8 cellular contexts compared by ENCODE assay signal in genomic region chr12:14768823-14769405, GRCh38. TPM values are rescaled to one million over a fixed set of nuclear protein-coding genes. Genes with fewer than 3 reads are reported as not detected.
A peak's percentile ranks its signal among the peaks of the same experiment; 100 is the strongest.
DNase-seq lines count a peak whose midpoint lies in the region; ATAC-seq and TF ChIP-seq lines count a peak whose summit lies in the region.

No MANE protein-coding gene starts in this region.

- DNase-seq in AG10803 (ENCODE audit: low read depth) (peak; percentile 22), MM.1S (no peak), iris pigment epithelial cell (ENCODE audit: low read depth) (peak; percentile 37), activated gamma-delta T cell treated with Interleukin-2 at 50 U/mL for 16 hours (no peak), NCI-H446 treated with DMSO at 0.1 percent for 48 hours (lab: John Stamatoyannopoulos, UW) (no peak)
- DNase-seq in activated naive CD8-positive, alpha-beta T cell treated with anti-CD3 and anti-CD28 coated beads for 36 hours, result peak; percentile 46
- peak; percentile 2 for DNase-seq in stimulated activated CD8-positive, alpha-beta memory T cell treated with anti-CD3 and anti-CD28 coated beads, Interleukin-15, amount 100 ng/mL, for 1 hour (ENCODE audit: low read depth)

- peak overlapping the region; percentile 91 for H3K4me3 Mint-ChIP-seq in activated naive CD8-positive, alpha-beta T cell treated with anti-CD3 and anti-CD28 coated beads for 36 hours

- no peaks in the 10 kb centered on the region for H3K27me3 ChIP-seq in MM.1S (replicated peaks; ENCODE audit: insufficient read depth, low read length)

- H3K79me2 ChIP-seq in MM.1S (ENCODE audit: low read length), result peaks cover 8% of the 10 kb centered on the region; the same call in 1 of the 2 replicates

- peaks cover 4% of the 10 kb centered on the region for H3K4me1 ChIP-seq in MM.1S (ENCODE audit: low read length)

- H3F3A ChIP-seq in MM.1S (ENCODE audit: insufficient read depth, low read length), result peaks cover 34% of the 10 kb centered on the region

- peak overlapping the region; percentile 97 for H3K27ac Mint-ChIP-seq in activated naive CD8-positive, alpha-beta T cell treated with anti-CD3 and anti-CD28 coated beads for 36 hours

- H3K27me3 Mint-ChIP-seq in activated naive CD8-positive, alpha-beta T cell treated with anti-CD3 and anti-CD28 coated beads for 36 hours, result peaks cover 7% of the 10 kb centered on the region

- H3K4me1 Mint-ChIP-seq in activated naive CD8-positive, alpha-beta T cell treated with anti-CD3 and anti-CD28 coated beads for 36 hours, result peaks cover 37% of the 10 kb centered on the region

- no peaks in the 10 kb centered on the region for H3K9me2 ChIP-seq in MM.1S (replicated peaks; ENCODE audit: insufficient read depth, low read length)

- H4K20me1 ChIP-seq in MM.1S (ENCODE audit: insufficient read depth, low read length), result no peaks in the 10 kb centered on the region

- peak overlapping the region; percentile 96 for H3K9ac ChIP-seq in MM.1S (ENCODE audit: low read length)

- H3K4me3 ChIP-seq in AG10803 (ENCODE audit: low read length) (peak overlapping the region; percentile 98), MM.1S (ENCODE audit: low read length) (peak overlapping the region; percentile 86)

- H3K9me3 Mint-ChIP-seq in activated naive CD8-positive, alpha-beta T cell treated with anti-CD3 and anti-CD28 coated beads for 36 hours, result peaks cover 14% of the 10 kb centered on the region

- peak overlapping the region; percentile 97; the same call in 1 of the 2 replicates for H3K27ac ChIP-seq in MM.1S (ENCODE audit: low read length)

- H3K36me3 ChIP-seq in MM.1S (replicated peaks; ENCODE audit: insufficient read depth, low read length), result no peaks in the 10 kb centered on the region

- H3K4me2 ChIP-seq in MM.1S (ENCODE audit: low read depth, low read length), result peak overlapping the region; percentile 91

- no peak for ATAC-seq in GM21381 (IDR thresholded peaks at IDR 0.05; ENCODE audit: unreplicated experiment)

- H3K9me3 ChIP-seq in MM.1S (replicated peaks; ENCODE audit: insufficient read depth, low read length), result no peaks in the 10 kb centered on the region

- TF ChIP-seq CTCF in AG10803 (conservative IDR thresholded peaks at IDR 0.05; ENCODE audit: low read length), result no peak
- TF ChIP-seq CTCF in MM.1S (IDR thresholded peaks at IDR 0.05; ENCODE audit: low read length), result no peak

- peaks cover 63% of the 10 kb centered on the region for H3K36me3 Mint-ChIP-seq in activated naive CD8-positive, alpha-beta T cell treated with anti-CD3 and anti-CD28 coated beads for 36 hours

- peak overlapping the region; percentile 80 for H2AFZ ChIP-seq in MM.1S (ENCODE audit: low read length)

RNA-seq across cellular contexts. Expression of gene WBP11, which starts 34.4 kb away (rescaled TPM):
- total RNA-seq in activated naive CD8-positive, alpha-beta T cell treated with anti-CD3 and anti-CD28 coated beads for 36 hours, result 100 to 1,000 TPM; 160 to 175 TPM

RNA-seq across cellular contexts. Expression of gene C12orf60, which starts 34.6 kb away (rescaled TPM):
- 1 to 10 TPM; 2.7 to 2.8 TPM for total RNA-seq in activated naive CD8-positive, alpha-beta T cell treated with anti-CD3 and anti-CD28 coated beads for 36 hours

RNA-seq across cellular contexts. Expression of gene SMCO3, which starts 45.1 kb away (rescaled TPM):
- total RNA-seq in activated naive CD8-positive, alpha-beta T cell treated with anti-CD3 and anti-CD28 coated beads for 36 hours, result not detected

Comparison
In these comparisons a context has a peak if more than half of its experiments do, and no peak if none do; other contexts are left out.
1. DNase-seq: peak in AG10803 (single experiment), activated naive CD8-positive, alpha-beta T cell treated with anti-CD3 and anti-CD28 coated beads for 36 hours (single experiment), iris pigment epithelial cell (single experiment) and stimulated activated CD8-positive, alpha-beta memory T cell treated with anti-CD3 and anti-CD28 coated beads, Interleukin-15, amount 100 ng/mL, for 1 hour (single experiment); none in MM.1S (single experiment), activated gamma-delta T cell treated with Interleukin-2 at 50 U/mL for 16 hours (single experiment) and NCI-H446 treated with DMSO at 0.1 percent for 48 hours (single experiment).